In genomic region chr4:73628834-73629233, GRCh38 we compare ENCODE assay signal across 1 cellular context. TPM values are rescaled to one million over a fixed set of nuclear protein-coding genes. Genes with fewer than 3 reads are reported as not detected.
"Had no signal": no experiment of that assay in that cellular context is flagged by ENCODE, and none has a peak within 500 bp of the region (broad histone marks: within the 10 kb centered on the region; RNA-seq: fewer than 3 reads in every experiment).

No MANE protein-coding gene starts in this region.

RNA-seq across cellular contexts. Expression of gene RASSF6, which starts 8.6 kb away (rescaled TPM):
- total RNA-seq: M059J had no signal
